In the genomic region with DNA sequence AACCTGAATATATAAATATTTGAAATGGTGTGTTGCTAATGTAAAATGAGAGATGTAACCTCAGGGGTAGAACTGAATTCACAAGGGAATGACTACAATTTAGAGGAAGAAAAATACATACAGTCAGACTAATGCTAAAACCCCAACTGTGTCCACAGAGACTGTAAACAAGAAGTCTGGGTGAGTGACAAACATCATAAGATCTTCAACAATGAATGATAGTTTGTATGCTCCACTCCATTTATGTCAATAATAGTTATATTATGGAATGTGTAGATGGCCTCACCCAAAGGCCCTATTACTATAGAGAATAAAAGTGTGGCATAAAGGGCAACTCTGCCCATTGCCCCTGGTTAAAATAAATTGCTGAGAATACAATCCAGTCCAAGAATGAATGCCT, we compare ENCODE assay signal across 7 cellular contexts.
"Had no signal": no experiment of that assay in that cellular context is flagged by ENCODE, and none has a peak within 500 bp of the region (broad histone marks: within the 10 kb centered on the region; RNA-seq: fewer than 3 reads in every experiment).

No MANE protein-coding gene starts in this region.

- H3K9me3 Mint-ChIP-seq: H9, IgD-negative memory B cell had no signal

- H3K4me3 ChIP-seq: GM23248 had no signal

- ATAC-seq: HepG2 had no signal

- H2AFZ ChIP-seq: GM23248 had no signal

- H3K27ac Mint-ChIP-seq: H9, IgD-negative memory B cell had no signal

- H3K9ac ChIP-seq: GM23248 had no signal

- H3K27ac ChIP-seq: GM23248, HL-60 had no signal

- H3K4me3 Mint-ChIP-seq: H9, IgD-negative memory B cell had no signal

- DNase-seq: GM23248, H9, HCEC 1CT, KBM-7 had no signal

- H3K4me1 Mint-ChIP-seq: IgD-negative memory B cell had no signal
